Comparison of ENCODE assay signal across 8 cellular contexts in genomic region chr5:132674671-132675506, GRCh38. TPM values are rescaled to one million over a fixed set of nuclear protein-coding genes. Genes with fewer than 3 reads are reported as not detected.
DNase-seq lines count a peak whose midpoint lies in the region; TF ChIP-seq lines count a peak whose summit lies in the region.

No MANE protein-coding gene starts in this region.

- H3K27ac Mint-ChIP-seq in activated CD4-positive, alpha-beta T cell treated with anti-CD3 and anti-CD28 coated beads, Interleukin-2, amount 10 ng/mL, durations not matched to agents 24 days and 14 days, result peak overlapping the region; percentile 86
- peak overlapping the region; percentile 93 for H3K27ac Mint-ChIP-seq in HFFc6
- peak overlapping the region; percentile 13 for H3K27ac Mint-ChIP-seq in stimulated activated naive CD8-positive, alpha-beta T cell treated with anti-CD3 and anti-CD28 coated beads, Interleukin-15, Interleukin-2, amounts not matched to agents 100 ng/mL and 50 ng/mL, for 24 hours

- H3K36me3 ChIP-seq in OCI-LY3 (replicated peaks; ENCODE audit: low read depth, low read length), result no peaks in the 10 kb centered on the region

- H3K4me2 ChIP-seq in OCI-LY3 (ENCODE audit: low read length), result peak overlapping the region; percentile 89

- peaks cover under 1% of the 10 kb centered on the region for H3K36me3 Mint-ChIP-seq in activated CD4-positive, alpha-beta T cell treated with anti-CD3 and anti-CD28 coated beads, Interleukin-2, amount 10 ng/mL, durations not matched to agents 24 days and 14 days (ENCODE audit: low read depth)
- H3K36me3 Mint-ChIP-seq in HFFc6 (ENCODE audit: low read depth), result no peaks in the 10 kb centered on the region
- H3K36me3 Mint-ChIP-seq in stimulated activated naive CD8-positive, alpha-beta T cell treated with anti-CD3 and anti-CD28 coated beads, Interleukin-15, Interleukin-2, amounts not matched to agents 100 ng/mL and 50 ng/mL, for 24 hours (ENCODE audit: low read depth), result no peaks in the 10 kb centered on the region

- H3K4me1 ChIP-seq in OCI-LY3 (ENCODE audit: low read length), result peaks cover 43% of the 10 kb centered on the region

- peak overlapping the region; percentile 60 for H3K4me3 Mint-ChIP-seq in activated CD4-positive, alpha-beta T cell treated with anti-CD3 and anti-CD28 coated beads, Interleukin-2, amount 10 ng/mL, durations not matched to agents 24 days and 14 days
- H3K4me3 Mint-ChIP-seq in HFFc6, result peak overlapping the region; percentile 79
- peak overlapping the region; percentile 7 for H3K4me3 Mint-ChIP-seq in stimulated activated naive CD8-positive, alpha-beta T cell treated with anti-CD3 and anti-CD28 coated beads, Interleukin-15, Interleukin-2, amounts not matched to agents 100 ng/mL and 50 ng/mL, for 24 hours

- H3K27me3 Mint-ChIP-seq in activated CD4-positive, alpha-beta T cell treated with anti-CD3 and anti-CD28 coated beads, Interleukin-2, amount 10 ng/mL, durations not matched to agents 24 days and 14 days, result no peaks in the 10 kb centered on the region
- H3K27me3 Mint-ChIP-seq in HFFc6 (ENCODE audit: insufficient read depth), result peaks cover 4% of the 10 kb centered on the region
- H3K27me3 Mint-ChIP-seq in stimulated activated naive CD8-positive, alpha-beta T cell treated with anti-CD3 and anti-CD28 coated beads, Interleukin-15, Interleukin-2, amounts not matched to agents 100 ng/mL and 50 ng/mL, for 24 hours, result no peaks in the 10 kb centered on the region

- peak overlapping the region; percentile 80 for H3K4me3 ChIP-seq in OCI-LY3 (ENCODE audit: low read length)

- TF ChIP-seq CTCF in HFFc6 (IDR thresholded peaks at IDR 0.05), result no peak
- no peak for TF ChIP-seq CTCF in OCI-LY3 (IDR thresholded peaks at IDR 0.05; ENCODE audit: low read depth, low read length)

- H3K27me3 ChIP-seq in OCI-LY3 (ENCODE audit: low read depth, low read length), result peaks cover 13% of the 10 kb centered on the region

- H3K9me3 Mint-ChIP-seq in activated CD4-positive, alpha-beta T cell treated with anti-CD3 and anti-CD28 coated beads, Interleukin-2, amount 10 ng/mL, durations not matched to agents 24 days and 14 days, result peaks cover 3% of the 10 kb centered on the region
- no peaks in the 10 kb centered on the region for H3K9me3 Mint-ChIP-seq in HFFc6
- H3K9me3 Mint-ChIP-seq in stimulated activated naive CD8-positive, alpha-beta T cell treated with anti-CD3 and anti-CD28 coated beads, Interleukin-15, Interleukin-2, amounts not matched to agents 100 ng/mL and 50 ng/mL, for 24 hours, result no peaks in the 10 kb centered on the region

- peak overlapping the region; percentile 23; the same call in 1 of the 2 replicates for H2AFZ ChIP-seq in OCI-LY3 (ENCODE audit: low read depth, low read length)

- no peaks in the 10 kb centered on the region for H3K79me2 ChIP-seq in OCI-LY3 (ENCODE audit: low read length)

- no peaks in the 10 kb centered on the region for H3K9me3 ChIP-seq in OCI-LY3 (ENCODE audit: insufficient read depth, low read length)

- peaks cover 33% of the 10 kb centered on the region for H3K4me1 Mint-ChIP-seq in activated CD4-positive, alpha-beta T cell treated with anti-CD3 and anti-CD28 coated beads, Interleukin-2, amount 10 ng/mL, durations not matched to agents 24 days and 14 days
- H3K4me1 Mint-ChIP-seq in HFFc6 (ENCODE audit: low read depth), result peaks cover 54% of the 10 kb centered on the region
- H3K4me1 Mint-ChIP-seq in stimulated activated naive CD8-positive, alpha-beta T cell treated with anti-CD3 and anti-CD28 coated beads, Interleukin-15, Interleukin-2, amounts not matched to agents 100 ng/mL and 50 ng/mL, for 24 hours (ENCODE audit: low read depth), result peaks cover 23% of the 10 kb centered on the region

- intact Hi-C loops in activated CD4-positive, alpha-beta T cell treated with anti-CD3 and anti-CD28 coated beads, Interleukin-2, amount 10 ng/mL, durations not matched to agents 24 days and 14 days (cut with micrococcal nuclease), result loop anchor here (2.0 to 5.0 kb wide), 2 partner anchors 18 to 38 kb away; no protein-coding TSS in a partner anchor

- no peak for TF ChIP-seq POLR2A in erythroblast (IDR thresholded peaks at IDR 0.05; ENCODE audit: low read length)

- H4K20me1 ChIP-seq in OCI-LY3 (ENCODE audit: insufficient read depth, low read length), result no peaks in the 10 kb centered on the region

- peak overlapping the region; percentile 15 for H3K27ac ChIP-seq in OCI-LY3 (ENCODE audit: low read length)

- H3K9ac ChIP-seq in OCI-LY3 (ENCODE audit: low read length), result peak overlapping the region; percentile 23

- DNase-seq in activated CD4-positive, alpha-beta T cell treated with anti-CD3 and anti-CD28 coated beads, Interleukin-2, amount 10 ng/mL, durations not matched to agents 24 days and 14 days, result no peak
- DNase-seq in activated CD4-positive, alpha-beta T cell treated with anti-CD3 and anti-CD28 coated beads, Interleukin-2, amount 50 U/mL, for 4 hours, result no peak
- peak; percentile 96 for DNase-seq in HFFc6
- DNase-seq in erythroblast (lab: John Stamatoyannopoulos, UW), result peak; percentile 32 to 53
- no peak for DNase-seq in nucleus accumbens (lab: John Stamatoyannopoulos, UW)
- no peak for DNase-seq in CD1c-positive myeloid dendritic cell (ENCODE audit: extremely low spot score)

RNA-seq across cellular contexts. Expression of gene IL4, which starts 1.1 kb away (rescaled TPM):
- total RNA-seq in activated CD4-positive, alpha-beta T cell treated with anti-CD3 and anti-CD28 coated beads, Interleukin-2, amount 10 ng/mL, durations not matched to agents 24 days and 14 days, result 20.5 and 21.2 TPM in 2 replicates
- total RNA-seq in HFFc6 (2021; fragmentation: NEBNext Ultra II Directional; extraction: Animal tissue kit (Norgen Biotek cat#: 25700)), result not detected

RNA-seq across cellular contexts. Expression of gene IL13, which starts 16.9 kb away (rescaled TPM):
- 231 and 239 TPM in 2 replicates for total RNA-seq in activated CD4-positive, alpha-beta T cell treated with anti-CD3 and anti-CD28 coated beads, Interleukin-2, amount 10 ng/mL, durations not matched to agents 24 days and 14 days
- not detected for total RNA-seq in HFFc6 (2021; fragmentation: NEBNext Ultra II Directional; extraction: Animal tissue kit (Norgen Biotek cat#: 25700))

Comparison
In these comparisons a context has a peak if more than half of its experiments do, and no peak if none do; other contexts are left out.
1. DNase-seq: peak in HFFc6 (single experiment) and erythroblast (2 of 2); none in activated CD4-positive, alpha-beta T cell treated with anti-CD3 and anti-CD28 coated beads, Interleukin-2, amount 10 ng/mL, durations not matched to agents 24 days and 14 days (single experiment), activated CD4-positive, alpha-beta T cell treated with anti-CD3 and anti-CD28 coated beads, Interleukin-2, amount 50 U/mL, for 4 hours (0 of 2), nucleus accumbens (0 of 56) and CD1c-positive myeloid dendritic cell (single experiment).
2. H3K27ac Mint-ChIP-seq: peak in every context shown above with its lines; median percentile 93 in HFFc6; 86 in activated CD4-positive, alpha-beta T cell treated with anti-CD3 and anti-CD28 coated beads, Interleukin-2, amount 10 ng/mL, durations not matched to agents 24 days and 14 days; 13 in stimulated activated naive CD8-positive, alpha-beta T cell treated with anti-CD3 and anti-CD28 coated beads, Interleukin-15, Interleukin-2, amounts not matched to agents 100 ng/mL and 50 ng/mL, for 24 hours.
3. H3K4me3 Mint-ChIP-seq: peak in every context shown above with its lines; median percentile 79 in HFFc6; 60 in activated CD4-positive, alpha-beta T cell treated with anti-CD3 and anti-CD28 coated beads, Interleukin-2, amount 10 ng/mL, durations not matched to agents 24 days and 14 days; 7 in stimulated activated naive CD8-positive, alpha-beta T cell treated with anti-CD3 and anti-CD28 coated beads, Interleukin-15, Interleukin-2, amounts not matched to agents 100 ng/mL and 50 ng/mL, for 24 hours.
4. RNA of gene IL4, which starts 1.1 kb away (total RNA-seq): 20.5 to 21.2 TPM in activated CD4-positive, alpha-beta T cell treated with anti-CD3 and anti-CD28 coated beads, Interleukin-2, amount 10 ng/mL, durations not matched to agents 24 days and 14 days; not detected in HFFc6; every median in the first group is over 10 times any median in the second.
5. RNA of gene IL13, which starts 16.9 kb away (total RNA-seq): 231 to 239 TPM in activated CD4-positive, alpha-beta T cell treated with anti-CD3 and anti-CD28 coated beads, Interleukin-2, amount 10 ng/mL, durations not matched to agents 24 days and 14 days; not detected in HFFc6; every median in the first group is over 100 times any median in the second.